18 cellular contexts compared by ENCODE assay signal in the genomic region with DNA sequence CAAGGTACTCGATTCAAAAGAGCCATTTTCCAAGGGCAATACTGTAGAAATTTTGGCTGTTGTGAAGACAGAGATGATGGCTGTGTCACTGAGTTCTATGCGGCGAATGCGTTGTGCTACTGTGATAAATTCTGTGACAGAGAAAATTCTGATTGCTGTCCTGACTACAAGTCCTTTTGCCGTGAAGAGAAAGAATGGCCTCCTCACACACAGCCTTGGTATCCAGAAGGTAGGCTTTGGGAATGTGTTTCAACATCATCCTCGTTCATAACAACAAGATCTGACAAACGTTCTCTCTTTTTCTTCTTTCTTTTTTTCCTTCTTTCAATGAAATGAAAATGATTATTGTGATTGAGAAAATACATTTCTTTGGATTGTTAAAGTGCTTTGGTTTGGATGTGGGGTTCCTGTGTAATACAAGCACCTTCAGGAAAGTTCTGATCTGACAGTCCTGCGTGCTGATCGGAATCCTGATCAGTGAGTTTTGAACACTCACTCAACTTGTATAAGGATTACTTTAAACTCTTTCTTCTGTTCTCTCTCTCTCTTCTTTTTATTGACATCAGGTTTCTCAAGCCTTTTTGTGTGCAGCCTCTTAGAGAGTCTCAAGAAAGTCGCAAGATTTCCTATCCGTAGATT. TPM values are rescaled to one million over a fixed set of nuclear protein-coding genes. Genes with fewer than 3 reads are reported as not detected.
A peak's percentile ranks its signal among the peaks of the same experiment; 100 is the strongest.
DNase-seq lines count a peak whose midpoint lies in the region; ATAC-seq and TF ChIP-seq lines count a peak whose summit lies in the region.
"Had no signal": no experiment of that assay in that cellular context is flagged by ENCODE, and none has a peak within 500 bp of the region (broad histone marks: within the 10 kb centered on the region; RNA-seq: fewer than 3 reads in every experiment).

No MANE protein-coding gene starts in this region.

- no peak overlapping the region for H2BK12ac ChIP-seq in mesenchymal stem cell (ENCODE audit: low read length in 2 of 2)

- in situ Hi-C loops in transverse colon (cut with MboI; ENCODE audit: low pct_ligation_motif_present in 1 of 4, low pct_unique_long_range_greater_than_20kb in 1 of 4, low sequenced_read_pairs in 3 of 4) = no loop called here

- peaks cover 5% of the 10 kb centered on the region for H3K79me1 ChIP-seq in mesenchymal stem cell (replicated peaks; ENCODE audit: low read length, poor library complexity, severe bottlenecking)

- no peaks in the 10 kb centered on the region for H3K27me3 ChIP-seq in GM23338 (ENCODE audit: insufficient read depth)
- no peaks in the 10 kb centered on the region for H3K27me3 ChIP-seq in colonic mucosa
- no peaks in the 10 kb centered on the region for H3K27me3 ChIP-seq in mesenchymal stem cell (ENCODE audit: control insufficient read depth in 1 of 2, insufficient read depth in 1 of 2, low read length in 2 of 2)
- no peaks in the 10 kb centered on the region for H3K27me3 ChIP-seq in transverse colon
- H3K27me3 ChIP-seq in Karpas-422 (ENCODE audit: low read length) = no peaks in the 10 kb centered on the region
- H3K27me3 ChIP-seq: BE2C had no signal

- peaks cover 4% of the 10 kb centered on the region; the same call in 2 of the 3 replicates for H3K4me1 Mint-ChIP-seq in GM23338
- H3K4me1 Mint-ChIP-seq: CD4-positive, alpha-beta memory T cell had no signal

- H2BK5ac ChIP-seq in mesenchymal stem cell (ENCODE audit: low read depth, low read length, poor library complexity, severe bottlenecking) = no peak overlapping the region

- DNase-seq in GM23338 (ENCODE audit: low spot score) = no peak
- no peak for DNase-seq in colonic mucosa
- no peak for DNase-seq in mesenchymal stem cell
- no peak for DNase-seq in transverse colon
- DNase-seq in Karpas-422 = no peak
- DNase-seq in SHP77 treated with DMSO at 0.1 percent for 48 hours (lab: John Stamatoyannopoulos, UW) = no peak
- DNase-seq: BE2C; CD4-positive, alpha-beta memory T cell; DND-41; KBM-7; NCI-H1436 treated with DMSO at 0.1 percent for 48 hours; NCI-H2081 treated with DMSO at 0.1 percent for 48 hours; NCI-H524; Right ventricle myocardium superior had no signal

- H3K4me3 ChIP-seq in GM23338 (no peak overlapping the region), colonic mucosa (peak overlapping the region; percentile 33), mesenchymal stem cell (ENCODE audit: insufficient read depth in 1 of 2, low read depth in 1 of 2, low read length in 2 of 2) (no peak overlapping the region), transverse colon (peak overlapping the region in 3 of 4 donors; percentile 33 to 46 (median 36)), Karpas-422 (ENCODE audit: low read length) (no peak overlapping the region)
- H3K4me3 ChIP-seq: GM12878, HAP-1 had no signal

- TF ChIP-seq CTCF in GM23338 (conservative IDR thresholded peaks at IDR 0.05; ENCODE audit: low read depth in 2 of 2) (no peak), colonic mucosa (IDR thresholded peaks at IDR 0.05) (no peak), transverse colon (IDR thresholded peaks at IDR 0.05) (no peak)

- H3K4me1 ChIP-seq in GM23338 (ENCODE audit: insufficient read depth) (peaks cover 6% of the 10 kb centered on the region; the same call in 1 of the 2 replicates), colonic mucosa (no peaks in the 10 kb centered on the region), mesenchymal stem cell (ENCODE audit: control insufficient read depth, insufficient read depth, low read depth, low read length) (peaks cover 1% of the 10 kb centered on the region), transverse colon (peaks cover 0 to 14% (median 0%) of the 10 kb centered on the region in 4 donors), Karpas-422 (ENCODE audit: low read length) (no peaks in the 10 kb centered on the region)
- H3K4me1 ChIP-seq: BE2C, HAP-1 had no signal

- no peaks in the 10 kb centered on the region for H3K79me2 ChIP-seq in GM23338 (replicated peaks; ENCODE audit: insufficient read depth)
- H3K79me2 ChIP-seq in Karpas-422 (ENCODE audit: low read length) = no peaks in the 10 kb centered on the region

- H3K9ac ChIP-seq in colonic mucosa (ENCODE audit: low read depth in 2 of 2, low read length in 2 of 2) = peak overlapping the region in 1 of 2 donors; percentile 56
- no peak overlapping the region for H3K9ac ChIP-seq in mesenchymal stem cell (ENCODE audit: low read length)
- no peak overlapping the region for H3K9ac ChIP-seq in Karpas-422 (ENCODE audit: low read length)

- H3K4me2 ChIP-seq in GM23338 = no peak overlapping the region
- H3K4me2 ChIP-seq in mesenchymal stem cell (ENCODE audit: low read length, poor library complexity, severe bottlenecking) = no peak overlapping the region
- H3K4me2 ChIP-seq in Karpas-422 (ENCODE audit: low read depth, low read length, poor library complexity, severe bottlenecking) = no peak overlapping the region

- no peak overlapping the region for H3K27ac ChIP-seq in GM23338 (ENCODE audit: low read depth)
- H3K27ac ChIP-seq in colonic mucosa = peak overlapping the region; percentile 86
- H3K27ac ChIP-seq in mesenchymal stem cell (ENCODE audit: low read length, poor library complexity, severe bottlenecking) = peak overlapping the region; percentile 54
- peak overlapping the region; percentile 75 to 82 (median 78) for H3K27ac ChIP-seq in transverse colon
- H3K27ac ChIP-seq in Karpas-422 (ENCODE audit: low read length) = no peak overlapping the region

- H3K4ac ChIP-seq in mesenchymal stem cell (ENCODE audit: low read depth in 1 of 2, low read length in 2 of 2) = no peak overlapping the region

- no peak overlapping the region for H4K91ac ChIP-seq in mesenchymal stem cell (ENCODE audit: low read length)

- H3F3A ChIP-seq in GM23338 (replicated peaks; ENCODE audit: low read depth) = no peaks in the 10 kb centered on the region

- H3K4me3 Mint-ChIP-seq in GM23338 = no peak overlapping the region
- H3K4me3 Mint-ChIP-seq: CD4-positive, alpha-beta memory T cell had no signal

- H3K36me3 ChIP-seq in GM23338 (ENCODE audit: insufficient read depth) = no peaks in the 10 kb centered on the region
- H3K36me3 ChIP-seq in colonic mucosa = no peaks in the 10 kb centered on the region
- H3K36me3 ChIP-seq in mesenchymal stem cell (ENCODE audit: control insufficient read depth in 1 of 2, insufficient read depth in 2 of 2, low read depth in 1 of 2, low read length in 2 of 2) = no peaks in the 10 kb centered on the region
- no peaks in the 10 kb centered on the region for H3K36me3 ChIP-seq in transverse colon
- no peaks in the 10 kb centered on the region for H3K36me3 ChIP-seq in Karpas-422 (ENCODE audit: insufficient read depth, low read length)
- H3K36me3 ChIP-seq: BE2C, HAP-1 had no signal

- TF ChIP-seq POLR2A in transverse colon (IDR thresholded peaks at IDR 0.05) = no peak

- H3K27me3 Mint-ChIP-seq in GM23338 (ENCODE audit: insufficient read depth, low read depth, poor library complexity) = peaks cover 2% of the 10 kb centered on the region
- H3K27me3 Mint-ChIP-seq: CD4-positive, alpha-beta memory T cell had no signal

- H3K9me2 ChIP-seq in GM23338 (ENCODE audit: insufficient read depth) = peaks cover 18% of the 10 kb centered on the region
- no peaks in the 10 kb centered on the region for H3K9me2 ChIP-seq in Karpas-422 (replicated peaks; ENCODE audit: insufficient read depth, low read length)

- H2BK15ac ChIP-seq in mesenchymal stem cell (ENCODE audit: low read depth, poor library complexity, severe bottlenecking) = no peak overlapping the region

- WGBS in mesenchymal stem cell = 96% methylated on average over 10 of the region's 11 CpGs
- WGBS in transverse colon (ENCODE audit: low coverage in 1 of 2), 2 donors = 54 to 55% methylated on average over 6 to 11 of the region's 11 CpGs

- intact Hi-C loops in colonic mucosa (cut with DNase I) = no loop called here
- intact Hi-C loops in transverse colon (cut with DNase I; ENCODE audit: low total_unique reads) = no loop called here

- H2AK5ac ChIP-seq in mesenchymal stem cell (ENCODE audit: low read length, severe bottlenecking) = no peak overlapping the region

- H3K23ac ChIP-seq in mesenchymal stem cell (ENCODE audit: low read length in 2 of 2) = no peak overlapping the region

- H3K18ac ChIP-seq in mesenchymal stem cell (ENCODE audit: low read depth in 1 of 2, low read length in 2 of 2) = no peak overlapping the region

- H4K8ac ChIP-seq in mesenchymal stem cell (ENCODE audit: low read length) = no peak overlapping the region

- H3K27ac Mint-ChIP-seq in GM23338 = no peak overlapping the region
- H3K27ac Mint-ChIP-seq: CD4-positive, alpha-beta memory T cell had no signal

- no peaks in the 10 kb centered on the region for H4K20me1 ChIP-seq in GM23338 (replicated peaks; ENCODE audit: insufficient read depth)
- H4K20me1 ChIP-seq in Karpas-422 (ENCODE audit: insufficient read depth, low read depth, low read length) = no peaks in the 10 kb centered on the region

- no peak for TF ChIP-seq EP300 in transverse colon (IDR thresholded peaks at IDR 0.05; ENCODE audit: low read depth)

- H2BK120ac ChIP-seq in mesenchymal stem cell (ENCODE audit: low read depth, low read length) = no peak overlapping the region

- ATAC-seq in GM23338 (no peak), GM18867 (IDR thresholded peaks at IDR 0.05; ENCODE audit: unreplicated experiment) (no peak)

- H3K36me3 Mint-ChIP-seq in GM23338 (ENCODE audit: low read depth) = no peaks in the 10 kb centered on the region
- H3K36me3 Mint-ChIP-seq: CD4-positive, alpha-beta memory T cell had no signal

- H3K9me3 Mint-ChIP-seq in GM23338 = no peaks in the 10 kb centered on the region

- H3K14ac ChIP-seq in mesenchymal stem cell (ENCODE audit: low read length in 2 of 2) = no peak overlapping the region

- peak overlapping the region; percentile 33; the same call in 1 of the 2 replicates for H2AFZ ChIP-seq in GM23338
- no peak overlapping the region for H2AFZ ChIP-seq in mesenchymal stem cell (ENCODE audit: low read depth, low read length)
- no peak overlapping the region for H2AFZ ChIP-seq in Karpas-422 (ENCODE audit: low read length)

- H3K9me3 ChIP-seq in colonic mucosa = no peaks in the 10 kb centered on the region
- H3K9me3 ChIP-seq in mesenchymal stem cell (ENCODE audit: control insufficient read depth, low read length) = no peaks in the 10 kb centered on the region
- no peaks in the 10 kb centered on the region for H3K9me3 ChIP-seq in transverse colon
- peaks cover 6% of the 10 kb centered on the region; the same call in 1 of the 2 replicates for H3K9me3 ChIP-seq in Karpas-422 (ENCODE audit: low read length)
- H3K9me3 ChIP-seq: BE2C, HAP-1 had no signal

TF ChIP-seq in GM23338, 12 proteins besides CTCF, POLR2A, EP300 and RAD21 (continues in another document):
- TF ChIP-seq JUNB (IDR thresholded peaks at IDR 0.05; ENCODE audit: unreplicated experiment) = no peak

RNA-seq across cellular contexts. Expression of a gene that starts 0.6 kb away (rescaled TPM):
- total RNA-seq in GM23338 (2014; rRNA removed; shearing (Covaris generic)) = not detected in 2 replicates
- not detected in 2 replicates for polyA plus RNA-seq in GM23338 (2016; fragmentation: Nextera tagmentation; extraction: Ambion mirVana)
- total RNA-seq in colonic mucosa (10 to 100 TPM; 25.1 to 45.2 TPM), transverse colon (100 to 1,000 TPM in 1 of 4 donors, 10 to 100 TPM in 3; 27.5 to 155 (median 66.3) TPM)
- polyA plus RNA-seq in mesenchymal stem cell (2013, experiment 1 of 2) = not detected
- polyA plus RNA-seq in mesenchymal stem cell (2013, experiment 2 of 2) = not detected
- not detected in 2 replicates for total RNA-seq in Karpas-422 (2014; rRNA removed; shearing (Covaris generic); ENCODE audit: low replicate concordance)
- total RNA-seq: CD4-positive, alpha-beta memory T cell; T-helper 1 cell treated with Interleukin-12 subunit alpha and Interleukin-12 subunit beta and Interleukin-4 antibody, amounts not matched to agents 30 ng/mL and 1 ng/mL, for 36 hours had no signal
- polyA plus RNA-seq: CD4-positive, alpha-beta memory T cell had no signal

Comparison
In these comparisons a context has a peak if more than half of its experiments do, and no peak if none do; other contexts are left out.
1. H3K27ac ChIP-seq: peak in colonic mucosa (single experiment), mesenchymal stem cell (single experiment) and transverse colon (4 of 4); none in GM23338 (single experiment) and Karpas-422 (single experiment).
2. H3K4me3 ChIP-seq: peak in colonic mucosa (single experiment) and transverse colon (3 of 4); none in GM23338 (single experiment), mesenchymal stem cell (0 of 2) and Karpas-422 (single experiment).
3. RNA of a gene that starts 0.6 kb away (total RNA-seq): 27.5 to 155 TPM in transverse colon and 25.1 to 45.2 TPM in colonic mucosa; not detected in GM23338 and not detected in Karpas-422; every median in the first group is over 10 times any median in the second.